In genomic region chr11:10809373-10810199, GRCh38 we compare ENCODE assay signal across 8 cellular contexts. TPM values are rescaled to one million over a fixed set of nuclear protein-coding genes. Genes with fewer than 3 reads are reported as not detected.
DNase-seq lines count a peak whose midpoint lies in the region; ATAC-seq, FAIRE-seq and TF ChIP-seq lines count a peak whose summit lies in the region.

No MANE protein-coding gene starts in this region.

- FAIRE-seq in G401.6 (lab: Jason Lieb, UNC), result peak; percentile 23
- no peak for FAIRE-seq in HTR-8/SVneo (lab: Jason Lieb, UNC)

- H3K4me1 ChIP-seq in endodermal cell (ENCODE audit: control insufficient read depth, insufficient read depth, low read length), result peaks cover 3% of the 10 kb centered on the region
- H3K4me1 ChIP-seq in stomach smooth muscle (ENCODE audit: control insufficient read depth, insufficient read depth, low read length), result peaks cover 16% of the 10 kb centered on the region

- TF ChIP-seq CTCF in WERI-Rb-1 (IDR thresholded peaks at IDR 0.05; ENCODE audit: low read depth, low read length) (no peak), endodermal cell (conservative IDR thresholded peaks at IDR 0.05) (no peak)

- H3K9me3 Mint-ChIP-seq in endodermal cell, result no peaks in the 10 kb centered on the region

- H3K27ac Mint-ChIP-seq in endodermal cell, result peak overlapping the region; percentile 99

- H3K36me3 Mint-ChIP-seq in endodermal cell (ENCODE audit: low read depth), result peaks cover 34% of the 10 kb centered on the region

- H3K4me3 ChIP-seq in WERI-Rb-1 (ENCODE audit: low read depth, low read length) (peak overlapping the region; percentile 98), endodermal cell (ENCODE audit: low read length) (peak overlapping the region; percentile 81), stomach smooth muscle (ENCODE audit: low read length in 2 of 2) (peak overlapping the region; percentile 89 to 99)

- peaks cover 28% of the 10 kb centered on the region for H3K4me1 Mint-ChIP-seq in endodermal cell

- ATAC-seq in GM21390 (IDR thresholded peaks at IDR 0.05; ENCODE audit: unreplicated experiment), result peak; percentile 17
- ATAC-seq in GM18519 (IDR thresholded peaks at IDR 0.05; ENCODE audit: low FRiP score, unreplicated experiment), result no peak

- no peaks in the 10 kb centered on the region for H3K27me3 ChIP-seq in WERI-Rb-1 (ENCODE audit: insufficient read depth, low read depth, severe bottlenecking)
- no peaks in the 10 kb centered on the region for H3K27me3 ChIP-seq in endodermal cell (ENCODE audit: control insufficient read depth, insufficient read depth, low read length, poor library complexity, severe bottlenecking)
- H3K27me3 ChIP-seq in stomach smooth muscle (ENCODE audit: control insufficient read depth in 1 of 2, insufficient read depth in 2 of 2, low read length in 2 of 2), result no peaks in the 10 kb centered on the region

- peaks cover 41% of the 10 kb centered on the region for H3K36me3 ChIP-seq in WERI-Rb-1
- peaks cover 30% of the 10 kb centered on the region for H3K36me3 ChIP-seq in endodermal cell (ENCODE audit: control insufficient read depth, insufficient read depth, low read length)
- H3K36me3 ChIP-seq in stomach smooth muscle (ENCODE audit: control insufficient read depth in 2 of 2, insufficient read depth in 2 of 2, low read length in 2 of 2), result peaks cover 15 to 23% of the 10 kb centered on the region in 2 donors

- no peaks in the 10 kb centered on the region for H3K9me3 ChIP-seq in WERI-Rb-1 (ENCODE audit: severe bottlenecking)
- no peaks in the 10 kb centered on the region for H3K9me3 ChIP-seq in endodermal cell (ENCODE audit: control insufficient read depth, low read length)
- no peaks in the 10 kb centered on the region for H3K9me3 ChIP-seq in stomach smooth muscle (ENCODE audit: control insufficient read depth in 2 of 2, low read length in 2 of 2)

- peaks cover 2% of the 10 kb centered on the region for H3K27me3 Mint-ChIP-seq in endodermal cell (ENCODE audit: insufficient read depth)

- WGBS in endodermal cell (ENCODE audit: insufficient coverage in 1 of 2, insufficient read length in 1 of 2), 2 experiments, result 0 to 1% methylated on average over 11 to 27 of the region's 29 CpGs

- peak overlapping the region; percentile 96 for H3K4me3 Mint-ChIP-seq in endodermal cell

- DNase-seq in HTR-8/SVneo (ENCODE audit: insufficient read length, low spot score) (peak; percentile 34), WERI-Rb-1 (peak; percentile 44), endodermal cell (peak; percentile 87), midbrain (lab: John Stamatoyannopoulos, UW) (peak; percentile 69)

- H3K9ac ChIP-seq in endodermal cell (ENCODE audit: extremely low read depth, low read length, poor library complexity, severe bottlenecking), result peak overlapping the region; percentile 90
- peak overlapping the region; percentile 93 to 94 for H3K9ac ChIP-seq in stomach smooth muscle (ENCODE audit: low read length in 2 of 2)

- H3K27ac ChIP-seq in WERI-Rb-1 (peak overlapping the region; percentile 99), endodermal cell (ENCODE audit: low read depth, low read length) (peak overlapping the region; percentile 100), stomach smooth muscle (ENCODE audit: low read length) (peak overlapping the region; percentile 96)

RNA-seq across cellular contexts. Expression of gene EIF4G2, which starts 0.9 kb away (rescaled TPM):
- total RNA-seq in endodermal cell, result 1,000 to 10,000 TPM in 1 of 2 donors, 100 to 1,000 TPM in 1; 753 to 1,007 TPM
- polyA plus RNA-seq in endodermal cell (2013, experiment 1 of 2), result 784 TPM
- polyA plus RNA-seq in endodermal cell (2013, experiment 2 of 2), result 809 TPM

RNA-seq across cellular contexts. Expression of gene ZBED5, which starts 48.3 kb away (rescaled TPM):
- total RNA-seq in endodermal cell, result 10 to 100 TPM; 51.6 to 57.8 TPM
- 89.5 TPM for polyA plus RNA-seq in endodermal cell (2013, experiment 1 of 2)
- polyA plus RNA-seq in endodermal cell (2013, experiment 2 of 2), result 88.8 TPM

RNA-seq across cellular contexts. Expression of gene CTR9, which starts 58.5 kb away (rescaled TPM):
- total RNA-seq in endodermal cell, result 10 to 100 TPM; 32.7 to 37.5 TPM
- 37.6 TPM for polyA plus RNA-seq in endodermal cell (2013, experiment 1 of 2)
- 34.5 TPM for polyA plus RNA-seq in endodermal cell (2013, experiment 2 of 2)

Comparison
In these comparisons a context has a peak if more than half of its experiments do, and no peak if none do; other contexts are left out.
1. DNase-seq: peak in every context shown above with its lines; median percentile 87 in endodermal cell; 69 in midbrain; 44 in WERI-Rb-1; 34 in HTR-8/SVneo.